ENCODE assay signal across 14 cellular contexts in genomic region chr10:30247704-30248103, GRCh38.
DNase-seq lines count a peak whose midpoint lies in the region; ATAC-seq and FAIRE-seq lines count a peak whose summit lies in the region.
"Had no signal": no experiment of that assay in that cellular context is flagged by ENCODE, and none has a peak within 500 bp of the region (broad histone marks: within the 10 kb centered on the region; RNA-seq: fewer than 3 reads in every experiment).

No MANE protein-coding gene starts in this region.

- H3K36me3 Mint-ChIP-seq in activated naive CD4-positive, alpha-beta T cell treated with anti-CD3 and anti-CD28 coated beads, Interleukin-2, amount 10 ng/mL, durations not matched to agents 7 days and 5 days, result peaks cover 2% of the 10 kb centered on the region
- H3K36me3 Mint-ChIP-seq: type B pancreatic cell had no signal

- peaks cover 8% of the 10 kb centered on the region for H3K9me3 Mint-ChIP-seq in activated naive CD4-positive, alpha-beta T cell treated with anti-CD3 and anti-CD28 coated beads, Interleukin-2, amount 10 ng/mL, durations not matched to agents 7 days and 5 days
- H3K9me3 Mint-ChIP-seq: type B pancreatic cell had no signal

- H3K27ac ChIP-seq in small intestine (ENCODE audit: low read depth in 1 of 2, low read length in 1 of 2), result no peak overlapping the region
- H3K27ac ChIP-seq: body of pancreas had no signal

- FAIRE-seq in small intestine (lab: Jason Lieb, UNC), result no peak
- FAIRE-seq: H1 had no signal

- ATAC-seq in HG03432 (IDR thresholded peaks at IDR 0.05; ENCODE audit: unreplicated experiment) (peak; percentile 71), HG03095 (IDR thresholded peaks at IDR 0.05; ENCODE audit: unreplicated experiment) (no peak)
- ATAC-seq: body of pancreas had no signal

- peak; percentile 31 for DNase-seq in activated naive CD4-positive, alpha-beta T cell treated with anti-CD3 and anti-CD28 coated beads, Interleukin-2, amount 10 ng/mL, durations not matched to agents 7 days and 5 days
- DNase-seq in activated naive CD4-positive, alpha-beta T cell treated with Interleukin-2 at 50 U/mL for 16 hours, result no peak
- DNase-seq in SIG-M5 (lab: John Stamatoyannopoulos, UW) (peak; percentile 5), small intestine (peak; percentile 53), NCI-H187 treated with DMSO at 0.1 percent for 48 hours (lab: John Stamatoyannopoulos, UW) (no peak), HPDE6-E6E7 (ENCODE audit: extremely low spot score) (no peak)
- DNase-seq: activated T-cell treated with anti-CD3 and anti-CD28 coated beads, Interleukin-2, amount 50 U/mL, for 24 hours; body of pancreas; NCI-H1436 treated with DMSO at 0.1 percent for 48 hours; SK-N-SH had no signal

- no peaks in the 10 kb centered on the region for H3K27me3 ChIP-seq in small intestine (ENCODE audit: control insufficient read depth in 2 of 2, insufficient read depth in 2 of 2, low read length in 2 of 2)
- H3K27me3 ChIP-seq: body of pancreas had no signal

- 50 to 80% (median 55%) methylated on average over 4 of the region's 4 CpGs for WGBS in small intestine, 3 donors

- H3K4me1 Mint-ChIP-seq in activated naive CD4-positive, alpha-beta T cell treated with anti-CD3 and anti-CD28 coated beads, Interleukin-2, amount 10 ng/mL, durations not matched to agents 7 days and 5 days, result peaks cover 6% of the 10 kb centered on the region

- no peaks in the 10 kb centered on the region for H3K4me1 ChIP-seq in small intestine (ENCODE audit: control insufficient read depth in 2 of 2, insufficient read depth in 1 of 2, low read depth in 1 of 2, low read length in 1 of 2)
- H3K4me1 ChIP-seq: body of pancreas had no signal

- no peaks in the 10 kb centered on the region for H3K36me3 ChIP-seq in small intestine (ENCODE audit: control insufficient read depth in 2 of 2, insufficient read depth in 2 of 2, low read length in 2 of 2)

- H3K4me3 ChIP-seq in small intestine (ENCODE audit: low read depth in 1 of 2, low read length in 2 of 2), result no peak overlapping the region
- H3K4me3 ChIP-seq: body of pancreas had no signal

- CTCF ChIA-PET in activated naive CD4-positive, alpha-beta T cell treated with anti-CD3 and anti-CD28 coated beads, Interleukin-2, amount 10 ng/mL, durations not matched to agents 7 days and 5 days (lab: Charles Lee), result interaction anchor here (0.8 kb wide), 1 partner anchor 246 kb away, joined by 3 read pairs; no protein-coding TSS in a partner anchor

- no peaks in the 10 kb centered on the region for H3K9me3 ChIP-seq in small intestine (ENCODE audit: control insufficient read depth, low read depth)
- H3K9me3 ChIP-seq: body of pancreas, SK-N-SH had no signal

- no peaks in the 10 kb centered on the region for H3K27me3 Mint-ChIP-seq in activated naive CD4-positive, alpha-beta T cell treated with anti-CD3 and anti-CD28 coated beads, Interleukin-2, amount 10 ng/mL, durations not matched to agents 7 days and 5 days
- H3K27me3 Mint-ChIP-seq: activated T-cell treated with anti-CD3 and anti-CD28 coated beads, Interleukin-2, amount 50 U/mL, for 24 hours; type B pancreatic cell had no signal

- H3K27ac Mint-ChIP-seq in activated naive CD4-positive, alpha-beta T cell treated with anti-CD3 and anti-CD28 coated beads, Interleukin-2, amount 10 ng/mL, durations not matched to agents 7 days and 5 days, result no peak overlapping the region
- H3K27ac Mint-ChIP-seq: activated T-cell treated with anti-CD3 and anti-CD28 coated beads, Interleukin-2, amount 50 U/mL, for 24 hours; type B pancreatic cell had no signal

- no peak overlapping the region for H3K4me3 Mint-ChIP-seq in activated naive CD4-positive, alpha-beta T cell treated with anti-CD3 and anti-CD28 coated beads, Interleukin-2, amount 10 ng/mL, durations not matched to agents 7 days and 5 days
- H3K4me3 Mint-ChIP-seq: activated T-cell treated with anti-CD3 and anti-CD28 coated beads, Interleukin-2, amount 50 U/mL, for 24 hours; type B pancreatic cell had no signal

Comparison
In these comparisons a context has a peak if more than half of its experiments do, and no peak if none do; other contexts are left out.
1. DNase-seq: peak in activated naive CD4-positive, alpha-beta T cell treated with anti-CD3 and anti-CD28 coated beads, Interleukin-2, amount 10 ng/mL, durations not matched to agents 7 days and 5 days (single experiment), SIG-M5 (single experiment) and small intestine (single experiment); none in activated naive CD4-positive, alpha-beta T cell treated with Interleukin-2 at 50 U/mL for 16 hours (single experiment), NCI-H187 treated with DMSO at 0.1 percent for 48 hours (single experiment) and HPDE6-E6E7 (single experiment).